ENCODE assay signal across 2 cellular contexts in genomic region chr7:155445606-155446005, GRCh38. TPM values are rescaled to one million over a fixed set of nuclear protein-coding genes. Genes with fewer than 3 reads are reported as not detected.
"Had no signal": no experiment of that assay in that cellular context is flagged by ENCODE, and none has a peak within 500 bp of the region (broad histone marks: within the 10 kb centered on the region; RNA-seq: fewer than 3 reads in every experiment).

No MANE protein-coding gene starts in this region.

RNA-seq across cellular contexts. Expression of gene EN2, which starts 12.3 kb away (rescaled TPM):
- total RNA-seq: G401, GM12878 had no signal
- polyA plus RNA-seq: GM12878 had no signal
